ENCODE assay signal across 23 cellular contexts in genomic region chr1:222225171-222225570, GRCh38.
"Had no signal": no experiment of that assay in that cellular context is flagged by ENCODE, and none has a peak within 500 bp of the region (broad histone marks: within the 10 kb centered on the region; RNA-seq: fewer than 3 reads in every experiment).

No MANE protein-coding gene starts in this region.

- ATAC-seq: activated CD8-positive, alpha-beta T cell treated with anti-CD3 and anti-CD28 coated beads, Interleukin-2, amount 10 ng/mL, durations not matched to agents 7 days and 5 days; left lung; naive thymus-derived CD8-positive, alpha-beta T cell; upper lobe of right lung had no signal

- H2AFZ ChIP-seq: hepatocyte had no signal

- FAIRE-seq: frontal cortex, TTC549 had no signal

- H3K36me3 Mint-ChIP-seq: mesothelial cell of epicardium had no signal

- H3K4me1 ChIP-seq: ascending aorta, left lung, prostate gland, thyroid gland, upper lobe of right lung had no signal

- H3K4me1 Mint-ChIP-seq: activated naive CD4-positive, alpha-beta T cell treated with anti-CD3 and anti-CD28 coated beads, Interleukin-2, amount 50 U/mL, for 24 hours; immature natural killer cell; naive thymus-derived CD8-positive, alpha-beta T cell had no signal

- H3K79me2 ChIP-seq: hepatocyte had no signal

- H3K27ac Mint-ChIP-seq: activated CD8-positive, alpha-beta T cell treated with anti-CD3 and anti-CD28 coated beads, Interleukin-2, amount 10 ng/mL, durations not matched to agents 7 days and 5 days; activated naive CD4-positive, alpha-beta T cell treated with anti-CD3 and anti-CD28 coated beads, Interleukin-2, amount 50 U/mL, for 24 hours; activated T-helper 1 cell treated with anti-CD3 and anti-CD28 coated beads, Interleukin-12 subunit alpha, Interleukin-12 subunit beta, Interleukin-2, Interleukin-4 antibody, amounts not matched to agents 30 ng/mL and 10 ng/mL and 1 ng/mL, durations not matched to agents 14 hours and 24 hours and 36 hours; immature natural killer cell; mesothelial cell of epicardium; stimulated activated naive CD8-positive, alpha-beta T cell treated with anti-CD3 and anti-CD28 coated beads, Interleukin-15, Interleukin-2, amounts not matched to agents 100 ng/mL and 50 ng/mL, for 24 hours had no signal

- H3K4me3 Mint-ChIP-seq: activated CD8-positive, alpha-beta T cell treated with anti-CD3 and anti-CD28 coated beads, Interleukin-2, amount 10 ng/mL, durations not matched to agents 7 days and 5 days; activated naive CD4-positive, alpha-beta T cell treated with anti-CD3 and anti-CD28 coated beads, Interleukin-2, amount 50 U/mL, for 24 hours; activated T-helper 1 cell treated with anti-CD3 and anti-CD28 coated beads, Interleukin-12 subunit alpha, Interleukin-12 subunit beta, Interleukin-2, Interleukin-4 antibody, amounts not matched to agents 30 ng/mL and 10 ng/mL and 1 ng/mL, durations not matched to agents 14 hours and 24 hours and 36 hours; immature natural killer cell; mesothelial cell of epicardium; naive thymus-derived CD8-positive, alpha-beta T cell; stimulated activated naive CD8-positive, alpha-beta T cell treated with anti-CD3 and anti-CD28 coated beads, Interleukin-15, Interleukin-2, amounts not matched to agents 100 ng/mL and 50 ng/mL, for 24 hours had no signal

- H3K27ac ChIP-seq: ascending aorta, coronary artery, hepatocyte, left lung, prostate gland, thyroid gland, upper lobe of right lung had no signal

- H3K27me3 Mint-ChIP-seq: activated naive CD4-positive, alpha-beta T cell treated with anti-CD3 and anti-CD28 coated beads, Interleukin-2, amount 50 U/mL, for 24 hours; stimulated activated naive CD8-positive, alpha-beta T cell treated with anti-CD3 and anti-CD28 coated beads, Interleukin-15, Interleukin-2, amounts not matched to agents 100 ng/mL and 50 ng/mL, for 24 hours had no signal

- H3K9me3 ChIP-seq: ascending aorta, prostate gland, thyroid gland, upper lobe of right lung had no signal

- H3K4me3 ChIP-seq: ascending aorta, coronary artery, hepatocyte, left lung, prostate gland, thyroid gland, upper lobe of right lung had no signal

- DNase-seq: activated CD4-positive, alpha-beta T cell treated with anti-CD3 and anti-CD28 coated beads for 1 hour; activated CD4-positive, alpha-beta T cell treated with anti-CD3 and anti-CD28 coated beads, Interleukin-2, amount 50 U/mL, for 1 hour; activated CD8-positive, alpha-beta T cell treated with anti-CD3 and anti-CD28 coated beads, Interleukin-2, amount 10 ng/mL, durations not matched to agents 7 days and 5 days; activated gamma-delta T cell treated with Interleukin-2 at 50 U/mL for 16 hours; cerebellar nuclear complex; glutamatergic neuron; immature natural killer cell; left lung; naive thymus-derived CD8-positive, alpha-beta T cell; substantia nigra; T-helper 1 cell; thyroid gland; upper lobe of right lung had no signal

- H3K36me3 ChIP-seq: ascending aorta, left lung, prostate gland, thyroid gland, upper lobe of right lung had no signal

- H3K4me2 ChIP-seq: hepatocyte had no signal

- H3K27me3 ChIP-seq: ascending aorta, hepatocyte, left lung, thyroid gland, upper lobe of right lung had no signal
